ENCODE assay signal across 15 cellular contexts in genomic region chr10:1957057-1957456, GRCh38.
"Had no signal": no experiment of that assay in that cellular context is flagged by ENCODE, and none has a peak within 500 bp of the region (broad histone marks: within the 10 kb centered on the region; RNA-seq: fewer than 3 reads in every experiment).

No MANE protein-coding gene starts in this region.

- H3K27me3 ChIP-seq: gastroesophageal sphincter had no signal

- H3K27ac Mint-ChIP-seq: activated CD8-positive, alpha-beta memory T cell treated with anti-CD3 and anti-CD28 coated beads, Interleukin-2, amount 10 ng/mL, durations not matched to agents 7 days and 5 days; activated naive CD4-positive, alpha-beta T cell treated with anti-CD3 and anti-CD28 coated beads, Interleukin-2, amount 10 ng/mL, durations not matched to agents 7 days and 5 days; brain; dendritic cell treated with granulocyte-macrophage colony-stimulating factor and Interleukin-4, amounts not matched to agents 40 ng/mL and 50 ng/mL, for 4 days; effector memory CD8-positive, alpha-beta T cell; nephron progenitor cell had no signal

- DNase-seq: activated CD4-positive, alpha-beta T cell treated with anti-CD3 and anti-CD28 coated beads for 1 hour; activated CD8-positive, alpha-beta memory T cell treated with anti-CD3 and anti-CD28 coated beads, Interleukin-2, amount 10 ng/mL, durations not matched to agents 7 days and 5 days; activated naive CD4-positive, alpha-beta T cell treated with anti-CD3 and anti-CD28 coated beads, Interleukin-2, amount 10 ng/mL, durations not matched to agents 7 days and 5 days; activated T-cell treated with anti-CD3 and anti-CD28 coated beads, Interleukin-2, amount 50 U/mL, for 4 hours; amygdala; effector memory CD8-positive, alpha-beta T cell; kidney; left ventricle myocardium superior; mesenchymal stem cell; nephron progenitor cell; stimulated activated CD4-positive, alpha-beta T cell treated with anti-CD3 and anti-CD28 coated beads, Interleukin-2, amount 100 ng/mL, for 48 hours had no signal

- H3K4me1 ChIP-seq: gastroesophageal sphincter had no signal

- H3K27me3 Mint-ChIP-seq: activated CD8-positive, alpha-beta memory T cell treated with anti-CD3 and anti-CD28 coated beads, Interleukin-2, amount 10 ng/mL, durations not matched to agents 7 days and 5 days; dendritic cell treated with granulocyte-macrophage colony-stimulating factor and Interleukin-4, amounts not matched to agents 40 ng/mL and 50 ng/mL, for 4 days; effector memory CD8-positive, alpha-beta T cell had no signal

- H3K4me1 Mint-ChIP-seq: nephron progenitor cell had no signal

- H3K9me3 Mint-ChIP-seq: activated T-cell treated with anti-CD3 and anti-CD28 coated beads, Interleukin-2, amount 50 U/mL, for 4 hours; effector memory CD8-positive, alpha-beta T cell; nephron progenitor cell had no signal

- H3K9me3 ChIP-seq: gastroesophageal sphincter had no signal

- H3K4me3 ChIP-seq: gastroesophageal sphincter had no signal

- H3K4me3 Mint-ChIP-seq: activated CD8-positive, alpha-beta memory T cell treated with anti-CD3 and anti-CD28 coated beads, Interleukin-2, amount 10 ng/mL, durations not matched to agents 7 days and 5 days; activated naive CD4-positive, alpha-beta T cell treated with anti-CD3 and anti-CD28 coated beads, Interleukin-2, amount 10 ng/mL, durations not matched to agents 7 days and 5 days; activated T-cell treated with anti-CD3 and anti-CD28 coated beads, Interleukin-2, amount 50 U/mL, for 4 hours; brain; dendritic cell treated with granulocyte-macrophage colony-stimulating factor and Interleukin-4, amounts not matched to agents 40 ng/mL and 50 ng/mL, for 4 days; effector memory CD8-positive, alpha-beta T cell; nephron progenitor cell had no signal

- H3K36me3 ChIP-seq: gastroesophageal sphincter had no signal

- ATAC-seq: activated CD8-positive, alpha-beta memory T cell treated with anti-CD3 and anti-CD28 coated beads, Interleukin-2, amount 10 ng/mL, durations not matched to agents 7 days and 5 days; effector memory CD8-positive, alpha-beta T cell; gastroesophageal sphincter; left ventricle myocardium superior; sciatic nerve had no signal

- H3K36me3 Mint-ChIP-seq: activated CD8-positive, alpha-beta memory T cell treated with anti-CD3 and anti-CD28 coated beads, Interleukin-2, amount 10 ng/mL, durations not matched to agents 7 days and 5 days; activated naive CD4-positive, alpha-beta T cell treated with anti-CD3 and anti-CD28 coated beads, Interleukin-2, amount 10 ng/mL, durations not matched to agents 7 days and 5 days; brain had no signal
